Comparison of ENCODE assay signal across 24 cellular contexts in genomic region chr16:17512636-17513220, GRCh38. TPM values are rescaled to one million over a fixed set of nuclear protein-coding genes. Genes with fewer than 3 reads are reported as not detected.
DNase-seq lines count a peak whose midpoint lies in the region; ATAC-seq lines count a peak whose summit lies in the region.
"Had no signal": no experiment of that assay in that cellular context is flagged by ENCODE, and none has a peak within 500 bp of the region (broad histone marks: within the 10 kb centered on the region; RNA-seq: fewer than 3 reads in every experiment).

No MANE protein-coding gene starts in this region.

- H3K27me3 ChIP-seq in MG63 (no peaks in the 10 kb centered on the region), skeletal muscle satellite cell (ENCODE audit: control insufficient read depth, insufficient read depth, low read length) (no peaks in the 10 kb centered on the region)
- H3K27me3 ChIP-seq: esophagus muscularis mucosa, left lung, right lobe of liver, SJSA1, vagina had no signal

- peaks cover 60% of the 10 kb centered on the region for H3K4me1 ChIP-seq in skeletal muscle satellite cell (ENCODE audit: control insufficient read depth, insufficient read depth, low read length)
- H3K4me1 ChIP-seq: left lung, right lobe of liver had no signal

- H3K36me3 ChIP-seq in MG63 (no peaks in the 10 kb centered on the region), skeletal muscle satellite cell (ENCODE audit: insufficient read depth, low read length) (no peaks in the 10 kb centered on the region)
- H3K36me3 ChIP-seq: esophagus muscularis mucosa, left lung, neutrophil, right lobe of liver, SJSA1, vagina had no signal

- DNase-seq in EH (ENCODE audit: low read depth) (peak; percentile 92), MG63 (peak; percentile 64), fibroblast of gingiva (ENCODE audit: low read depth) (peak; percentile 61), NCI-H1436 (lab: John Stamatoyannopoulos, UW) (no peak)
- no peak for DNase-seq in activated CD4-positive, alpha-beta T cell treated with anti-CD3 and anti-CD28 coated beads, Interleukin-2, amount 50 U/mL, for 48 hours
- DNase-seq in central memory CD4-positive, alpha-beta T cell, result no peak
- DNase-seq: activated CD4-positive, alpha-beta memory T cell treated with anti-CD3 and anti-CD28 coated beads, Interleukin-2, amount 10 ng/mL, durations not matched to agents 7 days and 5 days; COR-L47; left lung; mesenchymal stem cell; naive B cell; NCI-H1105 treated with DMSO at 0.1 percent for 48 hours; NCI-H2029 treated with DMSO at 0.1 percent for 48 hours; NCI-H226; NCI-H774; right lobe of liver; stimulated activated naive B cell treated with anti-CD40 and anti-IgM and Interleukin-4, amounts not matched to agents 10 μg/mL and 1 μg/mL and 100 μg/mL, for 72 hours; T-helper 1 cell had no signal

- no peak for ATAC-seq in HG03521 (IDR thresholded peaks at IDR 0.05; ENCODE audit: unreplicated experiment)
- ATAC-seq: left lung; right lobe of liver; stimulated activated naive B cell treated with anti-CD40 and anti-IgM and Interleukin-4, amounts not matched to agents 10 μg/mL and 1 μg/mL and 100 μg/mL, for 72 hours had no signal

- H3K4me2 ChIP-seq in skeletal muscle satellite cell (ENCODE audit: low read length), result peak overlapping the region; percentile 19

- H3K4me3 ChIP-seq in MG63 (no peak overlapping the region), skeletal muscle satellite cell (ENCODE audit: low read length) (no peak overlapping the region)
- H3K4me3 ChIP-seq: esophagus muscularis mucosa, left lung, right lobe of liver, SJSA1, vagina had no signal

- no peak overlapping the region for H3K9ac ChIP-seq in skeletal muscle satellite cell (ENCODE audit: low read depth, low read length)

- peaks cover 23% of the 10 kb centered on the region for H3K9me3 ChIP-seq in MG63
- H3K9me3 ChIP-seq in skeletal muscle satellite cell (replicated peaks; ENCODE audit: low read length), result no peaks in the 10 kb centered on the region
- H3K9me3 ChIP-seq: neutrophil, right lobe of liver, vagina had no signal

RNA-seq across cellular contexts. Expression of gene XYLT1, which starts 42.0 kb away (rescaled TPM):
- total RNA-seq in MG63 (2014; rRNA removed; shearing (Covaris generic); ENCODE audit: low replicate concordance), result 6.6 and 7.3 TPM in 2 replicates
- total RNA-seq in skeletal muscle satellite cell (2012; rRNA removed), result 32.4 and 34.7 TPM in 2 replicates

Comparison
In these comparisons a context has a peak if more than half of its experiments do, and no peak if none do; other contexts are left out.
1. DNase-seq: peak in EH (single experiment), MG63 (single experiment) and fibroblast of gingiva (single experiment); none in activated CD4-positive, alpha-beta T cell treated with anti-CD3 and anti-CD28 coated beads, Interleukin-2, amount 50 U/mL, for 48 hours (0 of 2), NCI-H1436 (single experiment) and central memory CD4-positive, alpha-beta T cell (single experiment).